In the genomic region with DNA sequence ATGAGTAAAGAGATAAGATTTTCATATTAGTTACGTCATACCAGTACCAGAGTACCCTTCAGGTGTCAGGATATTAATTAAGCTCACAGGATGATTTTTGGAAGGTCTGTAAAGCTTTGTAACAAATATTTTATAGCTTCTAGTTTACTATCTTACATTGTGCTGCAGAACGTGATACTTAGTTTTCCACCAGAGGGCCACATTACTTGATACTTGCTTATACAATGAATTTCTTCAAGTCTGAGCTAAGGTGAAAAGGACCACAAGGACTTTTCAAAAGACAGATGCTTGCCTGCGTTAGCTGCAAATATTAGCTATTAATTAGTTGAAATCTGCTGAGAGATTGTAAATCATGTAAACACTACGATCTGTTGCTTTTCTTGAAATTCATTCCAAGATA, we compare ENCODE assay signal across 12 cellular contexts. TPM values are rescaled to one million over a fixed set of nuclear protein-coding genes. Genes with fewer than 3 reads are reported as not detected.
DNase-seq lines count a peak whose midpoint lies in the region; TF ChIP-seq lines count a peak whose summit lies in the region.
"Had no signal": no experiment of that assay in that cellular context is flagged by ENCODE, and none has a peak within 500 bp of the region (broad histone marks: within the 10 kb centered on the region; RNA-seq: fewer than 3 reads in every experiment).

No MANE protein-coding gene starts in this region.

- peaks cover 0 to 10% (median 0%) of the 10 kb centered on the region in 45 donors for H3K27me3 ChIP-seq in dorsolateral prefrontal cortex

- no peak overlapping the region for H3K4me3 ChIP-seq in dorsolateral prefrontal cortex

- intact Hi-C loops in dorsolateral prefrontal cortex (cut with DNase I) (no loop called here), posterior vena cava (cut with DNase I) (no loop called here)

- DNase-seq in NCI-H1417 (lab: John Stamatoyannopoulos, UW) = peak; percentile 37 to 71 (median 58)
- DNase-seq in NCI-H1417 treated with DMSO at 0.1 percent for 48 hours (lab: John Stamatoyannopoulos, UW) = no peak
- peak; percentile 53 for DNase-seq in NCI-H524 treated with DMSO at 0.1 percent for 48 hours (lab: John Stamatoyannopoulos, UW)
- no peak for DNase-seq in dorsolateral prefrontal cortex
- peak; percentile 47 for DNase-seq in renal cortical epithelial cell (ENCODE audit: low read depth)
- DNase-seq in posterior vena cava (ENCODE audit: low spot score) = no peak
- no peak for DNase-seq in NOMO-1 treated with dmso at 0.1 percent for 144 hours (lab: John Stamatoyannopoulos, UW; ENCODE audit: unreplicated experiment)
- DNase-seq in foreskin melanocyte = no peak
- DNase-seq: activated CD4-positive, alpha-beta T cell treated with anti-CD3 and anti-CD28 coated beads, Interleukin-2, amount 50 U/mL, for 1 hour; stimulated activated naive CD4-positive, alpha-beta T cell treated with Interleukin-2 at 50 U/mL for 16 hours had no signal

- H3K27ac ChIP-seq in dorsolateral prefrontal cortex = no peak overlapping the region

- peak in 32 of 56 donors; percentile 11 to 51 (median 26) for TF ChIP-seq CTCF in dorsolateral prefrontal cortex (IDR thresholded peaks at IDR 0.05 in 54 of 56, conservative IDR thresholded peaks at IDR 0.05 in 2 of 56; ENCODE audit: low read depth in 1 of 56, partially characterized antibody in 56 of 56)

RNA-seq across cellular contexts. Expression of a gene that starts 12.2 kb away (rescaled TPM):
- total RNA-seq in dorsolateral prefrontal cortex (10 to 100 TPM in 104 of 120 experiments, 1 to 10 TPM in 16; 3.3 to 26.9 (median 14.6) TPM), renal cortical epithelial cell (0.15 and 1.9 TPM in 2 replicates), posterior vena cava (1 to 10 TPM; 9.9 to 10.0 TPM)
- total RNA-seq: B cell, M059J had no signal

Comparison
In these comparisons a context has a peak if more than half of its experiments do, and no peak if none do; other contexts are left out.
1. DNase-seq: peak in NCI-H1417 (3 of 3), NCI-H524 treated with DMSO at 0.1 percent for 48 hours (single experiment) and renal cortical epithelial cell (single experiment); none in NCI-H1417 treated with DMSO at 0.1 percent for 48 hours (single experiment), dorsolateral prefrontal cortex (0 of 10), posterior vena cava (single experiment), NOMO-1 treated with dmso at 0.1 percent for 144 hours (single experiment) and foreskin melanocyte (single experiment).